ENCODE assay signal across 8 cellular contexts in the genomic region with DNA sequence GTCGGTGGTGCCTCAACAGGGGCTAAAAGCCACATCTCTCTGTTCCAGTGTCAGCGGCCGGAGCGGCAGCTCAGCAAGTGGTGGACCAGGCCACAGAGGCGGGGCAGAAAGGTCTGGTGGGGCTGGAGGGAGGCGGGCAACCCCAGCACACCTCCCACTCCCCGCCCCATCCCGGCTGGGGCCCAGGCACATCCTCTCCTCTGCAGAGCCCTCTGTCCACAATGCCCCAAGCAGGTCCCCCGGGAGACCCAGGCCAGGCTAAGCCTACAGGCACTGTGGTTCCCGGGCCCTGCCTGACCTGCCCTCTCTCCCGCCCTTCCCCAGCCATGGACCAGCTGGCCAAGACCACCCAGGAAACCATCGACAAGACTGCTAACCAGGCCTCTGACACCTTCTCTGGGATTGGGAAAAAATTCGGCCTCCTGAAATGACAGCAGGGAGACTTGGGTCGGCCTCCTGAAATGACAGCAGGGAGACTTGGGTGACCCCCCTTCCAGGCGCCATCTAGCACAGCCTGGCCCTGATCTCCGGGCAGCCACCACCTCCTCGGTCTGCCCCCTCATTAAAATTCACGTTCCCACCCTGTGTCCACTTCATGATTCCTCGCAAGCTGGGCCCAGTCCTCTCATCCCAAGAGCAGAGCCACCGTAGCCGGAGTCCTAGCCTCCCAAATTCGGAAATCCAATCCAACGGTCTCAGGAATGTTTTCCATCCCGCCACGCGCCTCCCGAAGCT. TPM values are rescaled to one million over a fixed set of nuclear protein-coding genes. Genes with fewer than 3 reads are reported as not detected.
DNase-seq lines count a peak whose midpoint lies in the region; ATAC-seq and TF ChIP-seq lines count a peak whose summit lies in the region.

No MANE protein-coding gene starts in this region.

- ATAC-seq in activated CD4-positive, alpha-beta T cell treated with anti-CD3 and anti-CD28 coated beads for 36 hours, result no peak
- peak; percentile 14 for ATAC-seq in WTC11
- no peak for ATAC-seq in HG02798 (IDR thresholded peaks at IDR 0.05; ENCODE audit: poor library complexity, unreplicated experiment)

- H3K79me2 ChIP-seq in neural cell (replicated peaks; ENCODE audit: insufficient read depth, low read length), result no peaks in the 10 kb centered on the region

- H3K36me3 ChIP-seq in neural cell (ENCODE audit: insufficient read depth, low read length), result no peaks in the 10 kb centered on the region

- no peaks in the 10 kb centered on the region for H3K36me3 Mint-ChIP-seq in activated CD4-positive, alpha-beta T cell treated with anti-CD3 and anti-CD28 coated beads for 36 hours (ENCODE audit: low read depth)
- no peaks in the 10 kb centered on the region for H3K36me3 Mint-ChIP-seq in WTC11

- no peak overlapping the region for H2AFZ ChIP-seq in neural cell (ENCODE audit: low read depth, low read length)

- peaks cover 36% of the 10 kb centered on the region for H3K4me1 Mint-ChIP-seq in activated CD4-positive, alpha-beta T cell treated with anti-CD3 and anti-CD28 coated beads for 36 hours
- H3K4me1 Mint-ChIP-seq in WTC11, result peaks cover 58% of the 10 kb centered on the region

- intact Hi-C loops in activated CD4-positive, alpha-beta T cell treated with anti-CD3 and anti-CD28 coated beads for 36 hours (cut with DNase I, micrococcal nuclease), result no loop called here

- no peak overlapping the region for H3K4me2 ChIP-seq in neural cell (ENCODE audit: low read length)

- H3K4me3 ChIP-seq in fibroblast of the aortic adventitia (ENCODE audit: low read depth, low read length) (peak overlapping the region; percentile 73), neural cell (ENCODE audit: low read length) (peak overlapping the region; percentile 56)

- no peaks in the 10 kb centered on the region for H3K9me3 Mint-ChIP-seq in activated CD4-positive, alpha-beta T cell treated with anti-CD3 and anti-CD28 coated beads for 36 hours (ENCODE audit: low read depth)
- H3K9me3 Mint-ChIP-seq in WTC11, result no peaks in the 10 kb centered on the region

- H3F3A ChIP-seq in neural cell (ENCODE audit: insufficient read depth, low read length, poor library complexity, severe bottlenecking), result no peaks in the 10 kb centered on the region

- POLR2A ChIA-PET in activated CD4-positive, alpha-beta T cell treated with anti-CD3 and anti-CD28 coated beads for 36 hours (lab: Charles Lee), result no interaction called here
- POLR2A ChIA-PET in WTC11 (lab: Charles Lee), result interaction anchor here (1.0 to 1.6 kb wide), 4 partner anchors 10 to 123 kb away, joined by 3 to 5 read pairs (median 4); no protein-coding TSS in a partner anchor

- peak overlapping the region; percentile 70 for H3K4me3 Mint-ChIP-seq in activated CD4-positive, alpha-beta T cell treated with anti-CD3 and anti-CD28 coated beads for 36 hours
- H3K4me3 Mint-ChIP-seq in WTC11, result peak overlapping the region; percentile 70

- DNase-seq in activated CD4-positive, alpha-beta T cell treated with anti-CD3 and anti-CD28 coated beads for 36 hours, result peak; percentile 12
- DNase-seq in activated CD4-positive, alpha-beta T cell treated with anti-CD3 and anti-CD28 coated beads, Interleukin-2, amount 50 U/mL, for 4 hours, result no peak
- peak; percentile 52 for DNase-seq in WTC11 (ENCODE audit: low spot score)
- DNase-seq in fibroblast of the aortic adventitia (ENCODE audit: low read depth), result peak; percentile 67
- DNase-seq in NCI-H128 (lab: John Stamatoyannopoulos, UW; ENCODE audit: unreplicated experiment), result no peak
- DNase-seq in activated effector memory CD4-positive, alpha-beta T cell treated with Interleukin-2 at 50 U/mL for 16 hours, result no peak

- CTCF ChIA-PET in activated CD4-positive, alpha-beta T cell treated with anti-CD3 and anti-CD28 coated beads for 36 hours (lab: Charles Lee), result interaction anchor here (1.0 to 2.5 kb wide), 3 partner anchors 10 to 18 kb away, joined by 3 to 10 read pairs (median 5); partner anchors contain the start of gene SNCG
- CTCF ChIA-PET in WTC11 (lab: Charles Lee), result interaction anchor here (1.2 to 13.7 kb wide), 4 partner anchors 10 to 28 kb away, joined by 8 to 462 read pairs (median 60); partner anchors contain the start of gene MMRN2

- no peak for TF ChIP-seq RAD21 in neural cell (conservative IDR thresholded peaks at IDR 0.05)

- H4K20me1 ChIP-seq in neural cell (ENCODE audit: insufficient read depth), result no peaks in the 10 kb centered on the region

- peaks cover 17% of the 10 kb centered on the region for H3K27me3 ChIP-seq in neural cell (ENCODE audit: insufficient read depth, low read depth, low read length)

- TF ChIP-seq CTCF in WTC11 (IDR thresholded peaks at IDR 0.05), result no peak
- TF ChIP-seq CTCF in fibroblast of the aortic adventitia (IDR thresholded peaks at IDR 0.05; ENCODE audit: insufficient read depth, low read length), result no peak
- TF ChIP-seq CTCF in neural cell (IDR thresholded peaks at IDR 0.05; ENCODE audit: poor library complexity, severe bottlenecking), result no peak

- no peak overlapping the region for H3K9ac ChIP-seq in neural cell (ENCODE audit: low read length)

- H3K9me2 ChIP-seq in neural cell (ENCODE audit: insufficient read depth, low read length), result no peaks in the 10 kb centered on the region

- no peaks in the 10 kb centered on the region for H3K9me3 ChIP-seq in neural cell (ENCODE audit: low read length)

- H3K27me3 Mint-ChIP-seq in activated CD4-positive, alpha-beta T cell treated with anti-CD3 and anti-CD28 coated beads for 36 hours, result peaks cover 10% of the 10 kb centered on the region
- H3K27me3 Mint-ChIP-seq in WTC11 (ENCODE audit: low read depth), result peaks cover 64% of the 10 kb centered on the region

- no peak for TF ChIP-seq EP300 in neural cell (conservative IDR thresholded peaks at IDR 0.05; ENCODE audit: poor library complexity, severe bottlenecking)

- H3K27ac ChIP-seq in neural cell (ENCODE audit: low read length), result no peak overlapping the region

- peak overlapping the region; percentile 63 for H3K27ac Mint-ChIP-seq in activated CD4-positive, alpha-beta T cell treated with anti-CD3 and anti-CD28 coated beads for 36 hours
- no peak overlapping the region for H3K27ac Mint-ChIP-seq in WTC11

TF ChIP-seq in neural cell, 6 proteins besides CTCF, POLR2A, EP300 and RAD21:
- TF ChIP-seq MXI1 (conservative IDR thresholded peaks at IDR 0.05; ENCODE audit: poor library complexity, severe bottlenecking) (no peak), TAF1 (IDR thresholded peaks at IDR 0.05; ENCODE audit: low read depth) (no peak), POLR2AphosphoS5 (IDR thresholded peaks at IDR 0.05) (no peak), SMC3 (conservative IDR thresholded peaks at IDR 0.05; ENCODE audit: poor library complexity) (no peak), REST (IDR thresholded peaks at IDR 0.05; ENCODE audit: borderline replicate concordance) (no peak)

RNA-seq across cellular contexts. Expression of gene ADIRF, which starts 2.0 kb away (rescaled TPM):
- not detected for total RNA-seq in activated CD4-positive, alpha-beta T cell treated with anti-CD3 and anti-CD28 coated beads for 36 hours
- 0.30 to 1.0 TPM (median 0.70 TPM) in 3 replicates for total RNA-seq in WTC11 (2021)
- 37.8 and 48.4 TPM in 2 replicates for total RNA-seq in fibroblast of the aortic adventitia (ENCODE audit: low replicate concordance)
- polyA plus RNA-seq in neural cell, result not detected in 2 replicates
- polyA minus RNA-seq in neural cell, result not detected in 2 replicates

RNA-seq across cellular contexts. Expression of gene SNCG, which starts 11.9 kb away (rescaled TPM):
- not detected for total RNA-seq in activated CD4-positive, alpha-beta T cell treated with anti-CD3 and anti-CD28 coated beads for 36 hours
- total RNA-seq in WTC11 (2021), result 8.4 to 14.3 TPM (median 12.0 TPM) in 3 replicates
- 2.8 and 18.2 TPM in 2 replicates for total RNA-seq in fibroblast of the aortic adventitia (ENCODE audit: low replicate concordance)
- polyA plus RNA-seq in neural cell, result 4.1 and 6.1 TPM in 2 replicates
- 2.8 TPM in 1 of 2 replicates, not detected in the other for polyA minus RNA-seq in neural cell

RNA-seq across cellular contexts. Expression of gene MMRN2, which starts 12.9 kb away (rescaled TPM):
- not detected for total RNA-seq in activated CD4-positive, alpha-beta T cell treated with anti-CD3 and anti-CD28 coated beads for 36 hours
- 1.7 to 2.8 TPM (median 2.4 TPM) in 3 replicates for total RNA-seq in WTC11 (2021)
- total RNA-seq in fibroblast of the aortic adventitia (ENCODE audit: low replicate concordance), result 5.1 and 5.4 TPM in 2 replicates
- 0.15 TPM in 1 of 2 replicates, not detected in the other for polyA plus RNA-seq in neural cell
- not detected in 2 replicates for polyA minus RNA-seq in neural cell

RNA-seq across cellular contexts. Expression of gene FAM25A, which starts 49.8 kb away (rescaled TPM):
- not detected for total RNA-seq in activated CD4-positive, alpha-beta T cell treated with anti-CD3 and anti-CD28 coated beads for 36 hours
- total RNA-seq in WTC11 (2021), result not detected in 3 replicates
- not detected in 2 replicates for total RNA-seq in fibroblast of the aortic adventitia (ENCODE audit: low replicate concordance)
- polyA plus RNA-seq in neural cell, result not detected in 2 replicates
- polyA minus RNA-seq in neural cell, result not detected in 2 replicates

Comparison
In these comparisons a context has a peak if more than half of its experiments do, and no peak if none do; other contexts are left out.
1. DNase-seq: peak in activated CD4-positive, alpha-beta T cell treated with anti-CD3 and anti-CD28 coated beads for 36 hours (single experiment), WTC11 (single experiment) and fibroblast of the aortic adventitia (single experiment); none in activated CD4-positive, alpha-beta T cell treated with anti-CD3 and anti-CD28 coated beads, Interleukin-2, amount 50 U/mL, for 4 hours (0 of 2), NCI-H128 (single experiment) and activated effector memory CD4-positive, alpha-beta T cell treated with Interleukin-2 at 50 U/mL for 16 hours (single experiment).
2. RNA of gene ADIRF, which starts 2.0 kb away (total RNA-seq): 37.8 to 48.4 TPM in fibroblast of the aortic adventitia; 0.30 to 1.0 TPM in WTC11 and not detected in activated CD4-positive, alpha-beta T cell treated with anti-CD3 and anti-CD28 coated beads for 36 hours; every median in the first group is over 10 times any median in the second.